9 cellular contexts compared by ENCODE assay signal in the genomic region with DNA sequence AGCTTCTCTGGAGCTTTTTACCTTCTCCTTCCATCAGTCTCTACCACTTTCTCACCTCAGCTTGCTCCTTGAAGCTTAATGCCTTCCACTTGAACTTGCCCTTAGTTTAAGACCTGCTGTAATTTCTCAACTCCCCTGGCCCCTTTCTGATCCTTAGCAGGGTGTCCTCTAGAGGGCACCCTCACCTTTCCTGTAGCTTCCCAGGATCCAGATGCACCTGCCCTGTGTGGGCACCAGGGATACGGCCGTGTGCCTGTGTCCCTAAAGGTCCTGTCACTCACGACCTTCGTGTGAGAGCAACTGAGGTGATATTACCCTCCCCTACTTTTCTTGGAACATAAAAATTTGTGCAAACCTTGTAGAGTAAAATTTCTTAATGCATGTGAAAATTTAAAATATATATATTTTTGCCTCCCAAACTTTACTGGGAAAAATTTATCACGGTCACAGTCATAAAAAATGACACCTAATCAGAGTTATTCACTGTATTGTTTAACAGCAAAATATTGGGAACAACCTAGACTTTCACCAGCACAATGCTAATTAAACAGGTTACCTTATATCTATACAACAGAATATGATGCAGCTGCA. TPM values are rescaled to one million over a fixed set of nuclear protein-coding genes. Genes with fewer than 3 reads are reported as not detected.
A peak's percentile ranks its signal among the peaks of the same experiment; 100 is the strongest.
DNase-seq lines count a peak whose midpoint lies in the region; ATAC-seq and TF ChIP-seq lines count a peak whose summit lies in the region.
"Had no signal": no experiment of that assay in that cellular context is flagged by ENCODE, and none has a peak within 500 bp of the region (broad histone marks: within the 10 kb centered on the region; RNA-seq: fewer than 3 reads in every experiment).

No MANE protein-coding gene starts in this region.

- H3K36me3 ChIP-seq in DOHH2 (ENCODE audit: control insufficient read depth, low read length): no peaks in the 10 kb centered on the region

- H3F3A ChIP-seq in DOHH2 (ENCODE audit: control insufficient read depth, insufficient read depth): no peaks in the 10 kb centered on the region

- no peaks in the 10 kb centered on the region for H3K4me1 ChIP-seq in DOHH2 (ENCODE audit: control insufficient read depth, low read length)

- H3K9me2 ChIP-seq in DOHH2 (replicated peaks; ENCODE audit: control insufficient read depth, low read length): no peaks in the 10 kb centered on the region

- no peak overlapping the region for H3K4me3 ChIP-seq in DOHH2 (ENCODE audit: low read length)

- H3K9me3 ChIP-seq in DOHH2 (ENCODE audit: control insufficient read depth, insufficient read depth, low read length): no peaks in the 10 kb centered on the region

- peak; percentile 64 for TF ChIP-seq CTCF in DOHH2 (IDR thresholded peaks at IDR 0.05; ENCODE audit: low read depth, low read length, poor library complexity, severe bottlenecking)

- no peak for ATAC-seq in HG03139 (IDR thresholded peaks at IDR 0.05; ENCODE audit: unreplicated experiment)
- ATAC-seq in HG03045 (IDR thresholded peaks at IDR 0.05; ENCODE audit: unreplicated experiment): no peak
- ATAC-seq in GM21423 (IDR thresholded peaks at IDR 0.05; ENCODE audit: unreplicated experiment): no peak

- peaks cover 3% of the 10 kb centered on the region; the same call in 1 of the 2 replicates for H3K27me3 ChIP-seq in DOHH2 (ENCODE audit: control insufficient read depth, low read length)

- DNase-seq in HT-29 (ENCODE audit: low spot score) (peak; percentile 89), SW480 (ENCODE audit: low spot score) (peak; percentile 75), inferior parietal cortex (ENCODE audit: extremely low spot score) (peak; percentile 4), GM19240 (ENCODE audit: insufficient read length, low spot score) (no peak)

- no peak overlapping the region for H3K4me2 ChIP-seq in DOHH2 (ENCODE audit: low read length)

- no peak overlapping the region for H3K27ac ChIP-seq in DOHH2 (ENCODE audit: low read depth, low read length)

- H3K79me2 ChIP-seq in DOHH2 (ENCODE audit: control insufficient read depth, low read length): no peaks in the 10 kb centered on the region

- no peaks in the 10 kb centered on the region for H4K20me1 ChIP-seq in DOHH2 (ENCODE audit: control insufficient read depth, insufficient read depth, low read depth, low read length)

RNA-seq across cellular contexts. Expression of gene PSG3, which starts 46.4 kb away (rescaled TPM):
- total RNA-seq in HT-29 (2014; rRNA removed; shearing (Covaris generic)): not detected in 2 replicates
- total RNA-seq: neural crest cell had no signal
